10 cellular contexts compared by ENCODE assay signal in genomic region chr2:120912101-120912985, GRCh38.
DNase-seq lines count a peak whose midpoint lies in the region; ATAC-seq, FAIRE-seq and TF ChIP-seq lines count a peak whose summit lies in the region.
"Had no signal": no experiment of that assay in that cellular context is flagged by ENCODE, and none has a peak within 500 bp of the region (broad histone marks: within the 10 kb centered on the region; RNA-seq: fewer than 3 reads in every experiment).

No MANE protein-coding gene starts in this region.

- 0 out of 6 replicates have a peak, but pooled peaks of 1 of the 3 experiments have one; percentile 5 for TF ChIP-seq CTCF in K562 (IDR thresholded peaks at IDR 0.05 in 2 of 3, conservative IDR thresholded peaks at IDR 0.05 in 1 of 3; ENCODE audit: insufficient read depth in 2 of 3, low read depth in 1 of 3, low read length in 3 of 3)
- no peak for TF ChIP-seq CTCF in activated CD8-positive, alpha-beta T cell treated with anti-CD3 and anti-CD28 coated beads for 36 hours (IDR thresholded peaks at IDR 0.05)

- peak; percentile 84 for ATAC-seq in K562
- peak; percentile 69 to 78 for ATAC-seq in right cardiac atrium
- no peak for ATAC-seq in activated CD8-positive, alpha-beta T cell treated with anti-CD3 and anti-CD28 coated beads for 36 hours
- ATAC-seq in HG03432 (IDR thresholded peaks at IDR 0.05; ENCODE audit: unreplicated experiment) = no peak
- no peak for ATAC-seq in stimulated activated effector memory CD8-positive, alpha-beta T cell treated with anti-CD3 and anti-CD28 coated beads, Interleukin-12 subunit alpha, Interleukin-12 subunit beta, amount 100 ng/mL, for 72 hours

- no peak for TF ChIP-seq POLR2A in K562 (conservative IDR thresholded peaks at IDR 0.05)

- TF ChIP-seq RAD21 in K562 (CRISPR knock-in tag; conservative IDR thresholded peaks at IDR 0.05 in 1 of 2, IDR thresholded peaks at IDR 0.05 in 1 of 2) = no peak

- peak overlapping the region; percentile 50 for H3K4me2 ChIP-seq in K562 (ENCODE audit: insufficient read depth, low read length)

- H3K4me3 ChIP-seq in K562 (no peak overlapping the region), right cardiac atrium (ENCODE audit: low read length) (no peak overlapping the region), skeletal muscle tissue (ENCODE audit: low read length in 3 of 3) (no peak overlapping the region)

- 15% methylated on average over 29 of the region's 29 CpGs for WGBS in K562 (ENCODE audit: insufficient coverage, low coverage, missing lambda C conversion rate)
- WGBS in right cardiac atrium = 29% methylated on average over 29 of the region's 29 CpGs

- peaks cover 19 to 34% of the 10 kb centered on the region in 2 experiments; a peak in 4 of 5 replicates for H3K4me1 ChIP-seq in K562 (replicated peaks in 1 of 2; ENCODE audit: control insufficient read depth in 2 of 2, insufficient read depth in 2 of 2, low read length in 2 of 2)
- peaks cover 24% of the 10 kb centered on the region for H3K4me1 ChIP-seq in right cardiac atrium (ENCODE audit: control insufficient read depth, insufficient read depth, low read length)
- H3K4me1 ChIP-seq in skeletal muscle tissue (ENCODE audit: control insufficient read depth in 3 of 3, insufficient read depth in 3 of 3, low read length in 3 of 3) = peaks cover 29 to 31% (median 31%) of the 10 kb centered on the region in 3 donors

- H2AFZ ChIP-seq in K562 (ENCODE audit: low read depth, low read length) = peak overlapping the region; percentile 59

- TF ChIP-seq EP300 in K562 (IDR thresholded peaks at IDR 0.05; ENCODE audit: low read length) = no peak

- no TSS peak for BruUV-seq in K562 (replicated peaks; lab: Mats Ljungman, UMichigan)

- H3K9me3 Mint-ChIP-seq in activated CD8-positive, alpha-beta T cell treated with anti-CD3 and anti-CD28 coated beads for 36 hours = no peaks in the 10 kb centered on the region
- no peaks in the 10 kb centered on the region for H3K9me3 Mint-ChIP-seq in stimulated activated effector memory CD8-positive, alpha-beta T cell treated with anti-CD3 and anti-CD28 coated beads, Interleukin-12 subunit alpha, Interleukin-12 subunit beta, amount 100 ng/mL, for 72 hours

- H3K9me3 ChIP-seq in K562 (replicated peaks; ENCODE audit: control insufficient read depth, insufficient read depth, low read depth, low read length) (no peaks in the 10 kb centered on the region), right cardiac atrium (ENCODE audit: control insufficient read depth, low read length) (no peaks in the 10 kb centered on the region), skeletal muscle tissue (ENCODE audit: control insufficient read depth in 3 of 3, low read length in 3 of 3) (no peaks in the 10 kb centered on the region)
- H3K9me3 ChIP-seq: Caco-2 had no signal

- peaks cover 0 to 17% of the 10 kb centered on the region in 2 experiments; a peak in 2 of 5 replicates for H3K27me3 ChIP-seq in K562 (ENCODE audit: control insufficient read depth in 2 of 2, insufficient read depth in 2 of 2, low read length in 2 of 2)
- H3K27me3 ChIP-seq in right cardiac atrium (ENCODE audit: control insufficient read depth, insufficient read depth) = no peaks in the 10 kb centered on the region
- no peaks in the 10 kb centered on the region for H3K27me3 ChIP-seq in skeletal muscle tissue (ENCODE audit: control insufficient read depth in 3 of 3, insufficient read depth in 3 of 3, low read length in 3 of 3)

- POLR2A ChIA-PET in K562 (lab: Yijun Ruan, JAX) = interaction anchor here (0.6 to 1.6 kb wide), 4 partner anchors 12 to 86 kb away, joined by 3 to 4 read pairs (median 3); no protein-coding TSS in a partner anchor
- POLR2A ChIA-PET in activated CD8-positive, alpha-beta T cell treated with anti-CD3 and anti-CD28 coated beads for 36 hours (lab: Charles Lee) = no interaction called here

- CTCF ChIA-PET in K562 (lab: Yijun Ruan, JAX; ENCODE audit: low intra/inter-chr PET ratio) = interaction anchor here (0.6 kb wide), 1 partner anchor 600 kb away, joined by 4 read pairs; no protein-coding TSS in a partner anchor
- CTCF ChIA-PET in activated CD8-positive, alpha-beta T cell treated with anti-CD3 and anti-CD28 coated beads for 36 hours (lab: Charles Lee) = interaction anchor here (1.3 kb wide), 1 partner anchor 168 kb away, joined by 3 read pairs; no protein-coding TSS in a partner anchor

- no peaks in the 10 kb centered on the region for H3K27me3 Mint-ChIP-seq in activated CD8-positive, alpha-beta T cell treated with anti-CD3 and anti-CD28 coated beads for 36 hours

- peak; percentile 86 for FAIRE-seq in K562 (lab: Jason Lieb, UNC)

- in situ Hi-C loops in K562 (cut with MboI) = no loop called here

- DNase-seq in ELR (ENCODE audit: low read depth) (peak; percentile 55), K562 (ENCODE audit: extremely low read depth in 1 of 4, low spot score in 3 of 4) (peak; percentile 69 to 78 (median 76)), right cardiac atrium (peak; percentile 90 to 94 (median 91))
- no peak for DNase-seq in activated CD8-positive, alpha-beta T cell treated with anti-CD3 and anti-CD28 coated beads for 36 hours
- no peak for DNase-seq in activated T-cell treated with anti-CD3 and anti-CD28 coated beads, Interleukin-2, amount 50 U/mL, for 1 hour
- no peak for DNase-seq in stimulated activated effector memory CD8-positive, alpha-beta T cell treated with anti-CD3 and anti-CD28 coated beads, Interleukin-12 subunit alpha, Interleukin-12 subunit beta, amount 100 ng/mL, for 72 hours (ENCODE audit: low spot score in 2 of 2)
- DNase-seq: activated CD4-positive, alpha-beta T cell treated with anti-CD3 and anti-CD28 coated beads, Interleukin-2, amount 50 U/mL, for 1 hour; Caco-2 had no signal

- H3K4me1 Mint-ChIP-seq in activated CD8-positive, alpha-beta T cell treated with anti-CD3 and anti-CD28 coated beads for 36 hours (ENCODE audit: low read depth) = no peaks in the 10 kb centered on the region
- H3K4me1 Mint-ChIP-seq in stimulated activated effector memory CD8-positive, alpha-beta T cell treated with anti-CD3 and anti-CD28 coated beads, Interleukin-12 subunit alpha, Interleukin-12 subunit beta, amount 100 ng/mL, for 72 hours = no peaks in the 10 kb centered on the region

- peaks cover 7% of the 10 kb centered on the region for H3K9me1 ChIP-seq in K562 (ENCODE audit: control insufficient read depth, insufficient read depth, low read length)

- H3K36me3 ChIP-seq in K562 (ENCODE audit: control insufficient read depth, insufficient read depth, low read length) = no peaks in the 10 kb centered on the region
- no peaks in the 10 kb centered on the region for H3K36me3 ChIP-seq in skeletal muscle tissue (ENCODE audit: control insufficient read depth in 3 of 3, insufficient read depth in 3 of 3, low read length in 3 of 3)

- H3K27ac ChIP-seq in K562 (ENCODE audit: extremely low read depth, low read depth, low read length) (no peak overlapping the region), right cardiac atrium (ENCODE audit: low read length) (peak overlapping the region; percentile 82), skeletal muscle tissue (ENCODE audit: low read depth, low read length) (peak overlapping the region; percentile 52)

- H3K36me3 Mint-ChIP-seq in activated CD8-positive, alpha-beta T cell treated with anti-CD3 and anti-CD28 coated beads for 36 hours (ENCODE audit: low read depth) = no peaks in the 10 kb centered on the region
- no peaks in the 10 kb centered on the region for H3K36me3 Mint-ChIP-seq in stimulated activated effector memory CD8-positive, alpha-beta T cell treated with anti-CD3 and anti-CD28 coated beads, Interleukin-12 subunit alpha, Interleukin-12 subunit beta, amount 100 ng/mL, for 72 hours

- H3K27ac Mint-ChIP-seq in activated CD8-positive, alpha-beta T cell treated with anti-CD3 and anti-CD28 coated beads for 36 hours = no peak overlapping the region
- H3K27ac Mint-ChIP-seq in stimulated activated effector memory CD8-positive, alpha-beta T cell treated with anti-CD3 and anti-CD28 coated beads, Interleukin-12 subunit alpha, Interleukin-12 subunit beta, amount 100 ng/mL, for 72 hours = no peak overlapping the region

- H3K79me2 ChIP-seq in K562 (ENCODE audit: control insufficient read depth, insufficient read depth, low read length) = no peaks in the 10 kb centered on the region

- intact Hi-C loops in K562 (cut with micrococcal nuclease) (loop anchor here (5.0 kb wide), 1 partner anchor 35 kb away; no protein-coding TSS in a partner anchor), right cardiac atrium (cut with DNase I) (no loop called here)
- intact Hi-C loops in activated CD8-positive, alpha-beta T cell treated with anti-CD3 and anti-CD28 coated beads for 36 hours (cut with micrococcal nuclease) = no loop called here

- H3K4me3 Mint-ChIP-seq in activated CD8-positive, alpha-beta T cell treated with anti-CD3 and anti-CD28 coated beads for 36 hours = no peak overlapping the region
- no peak overlapping the region for H3K4me3 Mint-ChIP-seq in stimulated activated effector memory CD8-positive, alpha-beta T cell treated with anti-CD3 and anti-CD28 coated beads, Interleukin-12 subunit alpha, Interleukin-12 subunit beta, amount 100 ng/mL, for 72 hours

- H3K9ac ChIP-seq in K562 (ENCODE audit: insufficient read depth in 1 of 2, low read depth in 2 of 2, low read length in 2 of 2) (peak overlapping the region in 1 of 2 experiments; percentile 84; a peak in 3 of 4 replicates), skeletal muscle tissue (ENCODE audit: low read depth in 1 of 3, low read length in 3 of 3) (no peak overlapping the region)

- no peaks in the 10 kb centered on the region; the same call in none of the 2 replicates for H4K20me1 ChIP-seq in K562 (replicated peaks; ENCODE audit: control insufficient read depth, insufficient read depth, low read length)

TF ChIP-seq in K562, 482 proteins besides CTCF, POLR2A, EP300 and RAD21 (continues in another document):
- TF ChIP-seq ELF2 (CRISPR knock-in tag; IDR thresholded peaks at IDR 0.05) (no peak), RFX1 (IDR thresholded peaks at IDR 0.05) (no peak), ARNT (IDR thresholded peaks at IDR 0.05) (no peak), PTRF (tag; IDR thresholded peaks at IDR 0.05) (no peak), CEBPB (tag; IDR thresholded peaks at IDR 0.05) (no peak), TCFL5 (CRISPR knock-in tag; conservative IDR thresholded peaks at IDR 0.05) (no peak), BRF1 (IDR thresholded peaks at IDR 0.05; ENCODE audit: borderline replicate concordance, extremely low read depth, insufficient read length) (no peak), SMARCB1 (IDR thresholded peaks at IDR 0.05; ENCODE audit: insufficient read length, low read depth) (no peak), JUND (IDR thresholded peaks at IDR 0.05; ENCODE audit: borderline replicate concordance, low read depth, low read length) (0 out of 2 replicates have a peak, but pooled peaks have one; percentile 12), JUND (tag; IDR thresholded peaks at IDR 0.05; ENCODE audit: borderline replicate concordance, low read depth, low read length) (peak; percentile 49; the same call in 1 of the 3 replicates), SMC3 (conservative IDR thresholded peaks at IDR 0.05; ENCODE audit: insufficient read depth, low read depth, low read length) (no peak), RB1 (IDR thresholded peaks at IDR 0.05; ENCODE audit: low read depth) (no peak), MBD2 (IDR thresholded peaks at IDR 0.05; ENCODE audit: borderline replicate concordance, low read depth) (no peak)

Comparison
In these comparisons a context has a peak if more than half of its experiments do, and no peak if none do; other contexts are left out.
1. DNase-seq: peak in ELR (single experiment), K562 (4 of 4) and right cardiac atrium (3 of 3); none in activated CD8-positive, alpha-beta T cell treated with anti-CD3 and anti-CD28 coated beads for 36 hours (single experiment), activated T-cell treated with anti-CD3 and anti-CD28 coated beads, Interleukin-2, amount 50 U/mL, for 1 hour (single experiment) and stimulated activated effector memory CD8-positive, alpha-beta T cell treated with anti-CD3 and anti-CD28 coated beads, Interleukin-12 subunit alpha, Interleukin-12 subunit beta, amount 100 ng/mL, for 72 hours (0 of 2).
2. ATAC-seq: peak in K562 (single experiment) and right cardiac atrium (2 of 2); none in activated CD8-positive, alpha-beta T cell treated with anti-CD3 and anti-CD28 coated beads for 36 hours (single experiment), HG03432 (single experiment) and stimulated activated effector memory CD8-positive, alpha-beta T cell treated with anti-CD3 and anti-CD28 coated beads, Interleukin-12 subunit alpha, Interleukin-12 subunit beta, amount 100 ng/mL, for 72 hours (single experiment).